Comparison of ENCODE assay signal across 1 cellular context in genomic region chr11:62607729-62608128, GRCh38.
TF ChIP-seq lines count a peak whose summit lies in the region.

No MANE protein-coding gene starts in this region.

TF ChIP-seq in H1, 55 proteins besides CTCF, POLR2A, EP300 and RAD21:
- no peak for TF ChIP-seq POLR2AphosphoS5 (IDR thresholded peaks at IDR 0.05; ENCODE audit: low read depth, low read length)
- TF ChIP-seq MAX (IDR thresholded peaks at IDR 0.05): no peak
- TF ChIP-seq CREB1 (IDR thresholded peaks at IDR 0.05): no peak
- no peak for TF ChIP-seq EGR1 (IDR thresholded peaks at IDR 0.05; ENCODE audit: borderline replicate concordance, low read depth, low read length)
- TF ChIP-seq ASH2L (IDR thresholded peaks at IDR 0.05; ENCODE audit: low read length): no peak
- no peak for TF ChIP-seq ATF2 (IDR thresholded peaks at IDR 0.05; ENCODE audit: low read length)
- no peak for TF ChIP-seq BRCA1 (IDR thresholded peaks at IDR 0.05; ENCODE audit: low read depth, low read length)
- TF ChIP-seq E2F6 (IDR thresholded peaks at IDR 0.05): no peak
- no peak for TF ChIP-seq HDAC6 (IDR thresholded peaks at IDR 0.05; ENCODE audit: low read depth, low read length)
- TF ChIP-seq KDM1A (IDR thresholded peaks at IDR 0.05; ENCODE audit: borderline replicate concordance, low read length): no peak
- TF ChIP-seq CBX5 (IDR thresholded peaks at IDR 0.05; ENCODE audit: low read depth, low read length): no peak
- TF ChIP-seq JUND (IDR thresholded peaks at IDR 0.05; ENCODE audit: low read length): no peak
- no peak for TF ChIP-seq CEBPB (IDR thresholded peaks at IDR 0.05; ENCODE audit: low read depth, low read length)
- TF ChIP-seq CTBP2 (IDR thresholded peaks at IDR 0.05; ENCODE audit: borderline replicate concordance, insufficient read depth, insufficient read length, low read length): no peak
- TF ChIP-seq NANOG (IDR thresholded peaks at IDR 0.05; ENCODE audit: insufficient read depth, low read depth, low read length, poor library complexity, severe bottlenecking): no peak
- TF ChIP-seq RXRA (IDR thresholded peaks at IDR 0.05; ENCODE audit: insufficient read depth, low read depth, low read length): no peak
- no peak for TF ChIP-seq SRF (IDR thresholded peaks at IDR 0.05; ENCODE audit: low read depth, low read length)
- no peak for TF ChIP-seq YY1 (IDR thresholded peaks at IDR 0.05; ENCODE audit: low read depth, low read length)
